1 cellular context compared by ENCODE assay signal in the genomic region with DNA sequence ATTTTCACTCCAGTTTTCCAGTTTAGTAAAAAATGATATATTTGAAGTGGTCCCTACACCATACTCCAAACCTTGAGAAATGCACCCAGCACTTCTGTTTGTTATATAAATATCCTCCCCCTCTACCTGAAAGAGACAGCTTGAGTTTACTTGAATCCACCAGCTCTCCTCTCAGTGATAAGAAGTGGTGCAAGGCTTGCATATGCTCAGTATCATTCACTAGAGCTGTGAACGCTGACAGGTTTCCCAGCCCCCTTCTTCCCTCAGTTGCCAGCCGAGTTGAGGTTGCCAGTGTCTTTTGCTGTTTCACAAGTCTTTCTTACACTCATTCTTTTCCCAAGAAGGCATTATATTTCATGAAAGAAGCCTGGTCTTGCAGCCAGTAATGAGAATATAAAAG.
TF ChIP-seq lines count a peak whose summit lies in the region.

No MANE protein-coding gene starts in this region.

TF ChIP-seq in WTC11, 78 proteins besides CTCF, POLR2A, EP300 and RAD21 (continued from another document):
- TF ChIP-seq, protein P1, sequence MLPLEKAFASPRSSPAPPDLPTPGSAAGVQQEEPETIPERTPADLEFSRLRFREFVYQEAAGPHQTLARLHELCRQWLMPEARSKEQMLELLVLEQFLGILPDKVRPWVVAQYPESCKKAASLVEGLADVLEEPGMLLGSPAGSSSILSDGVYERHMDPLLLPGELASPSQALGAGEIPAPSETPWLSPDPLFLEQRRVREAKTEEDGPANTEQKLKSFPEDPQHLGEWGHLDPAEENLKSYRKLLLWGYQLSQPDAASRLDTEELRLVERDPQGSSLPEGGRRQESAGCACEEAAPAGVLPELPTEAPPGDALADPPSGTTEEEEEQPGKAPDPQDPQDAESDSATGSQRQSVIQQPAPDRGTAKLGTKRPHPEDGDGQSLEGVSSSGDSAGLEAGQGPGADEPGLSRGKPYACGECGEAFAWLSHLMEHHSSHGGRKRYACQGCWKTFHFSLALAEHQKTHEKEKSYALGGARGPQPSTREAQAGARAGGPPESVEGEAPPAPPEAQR (CRISPR knock-in tag; IDR thresholded peaks at IDR 0.05): no peak
- TF ChIP-seq, protein P2, sequence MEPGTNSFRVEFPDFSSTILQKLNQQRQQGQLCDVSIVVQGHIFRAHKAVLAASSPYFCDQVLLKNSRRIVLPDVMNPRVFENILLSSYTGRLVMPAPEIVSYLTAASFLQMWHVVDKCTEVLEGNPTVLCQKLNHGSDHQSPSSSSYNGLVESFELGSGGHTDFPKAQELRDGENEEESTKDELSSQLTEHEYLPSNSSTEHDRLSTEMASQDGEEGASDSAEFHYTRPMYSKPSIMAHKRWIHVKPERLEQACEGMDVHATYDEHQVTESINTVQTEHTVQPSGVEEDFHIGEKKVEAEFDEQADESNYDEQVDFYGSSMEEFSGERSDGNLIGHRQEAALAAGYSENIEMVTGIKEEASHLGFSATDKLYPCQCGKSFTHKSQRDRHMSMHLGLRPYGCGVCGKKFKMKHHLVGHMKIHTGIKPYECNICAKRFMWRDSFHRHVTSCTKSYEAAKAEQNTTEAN (CRISPR knock-in tag; IDR thresholded peaks at IDR 0.05): no peak
- TF ChIP-seq, protein P3, sequence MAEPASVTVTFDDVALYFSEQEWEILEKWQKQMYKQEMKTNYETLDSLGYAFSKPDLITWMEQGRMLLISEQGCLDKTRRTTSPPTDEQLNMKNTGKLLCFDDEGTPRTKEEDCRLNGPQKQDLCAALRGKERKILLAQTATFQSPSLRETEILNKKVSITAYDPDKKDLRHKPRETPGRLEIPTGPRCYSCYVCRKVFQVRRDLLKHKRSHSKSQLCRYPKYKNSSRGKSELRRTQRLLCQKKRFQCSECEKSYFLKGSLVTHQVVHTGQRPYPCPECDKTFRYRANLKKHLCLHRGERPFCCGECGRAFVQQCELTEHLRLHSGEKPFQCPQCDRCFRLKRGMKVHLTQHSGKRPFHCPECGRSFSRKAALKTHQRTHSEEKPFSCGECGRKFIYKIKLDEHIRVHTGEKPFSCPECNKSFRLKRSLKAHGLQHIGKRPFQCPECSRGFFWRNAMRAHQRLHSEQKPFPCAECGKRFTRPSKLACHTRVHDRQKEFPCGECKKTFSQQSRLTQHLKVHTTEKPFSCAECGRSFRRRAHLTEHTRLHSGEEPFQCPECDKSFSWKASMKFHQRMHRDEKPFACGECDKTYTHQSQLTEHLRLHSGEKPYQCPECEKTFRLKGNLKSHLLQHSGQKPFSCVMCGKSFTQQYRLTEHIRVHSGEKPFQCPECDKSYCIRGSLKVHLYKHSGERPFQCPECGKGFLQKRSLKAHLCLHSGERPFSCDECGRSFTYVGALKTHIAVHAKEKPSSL (CRISPR knock-in tag; conservative IDR thresholded peaks at IDR 0.05): no peak
- TF ChIP-seq FOXK1 (CRISPR knock-in tag; IDR thresholded peaks at IDR 0.05) (no peak), NR1H2 (CRISPR knock-in tag; IDR thresholded peaks at IDR 0.05) (no peak), SP1 (CRISPR knock-in tag; conservative IDR thresholded peaks at IDR 0.05) (no peak), GTF2I (CRISPR knock-in tag; conservative IDR thresholded peaks at IDR 0.05) (no peak), ZNF263 (CRISPR knock-in tag; IDR thresholded peaks at IDR 0.05; ENCODE audit: low read depth) (no peak), MXD4 (CRISPR knock-in tag; IDR thresholded peaks at IDR 0.05; ENCODE audit: borderline replicate concordance) (no peak), ZNF423 (CRISPR knock-in tag; IDR thresholded peaks at IDR 0.05) (no peak)
- TF ChIP-seq, protein P4, sequence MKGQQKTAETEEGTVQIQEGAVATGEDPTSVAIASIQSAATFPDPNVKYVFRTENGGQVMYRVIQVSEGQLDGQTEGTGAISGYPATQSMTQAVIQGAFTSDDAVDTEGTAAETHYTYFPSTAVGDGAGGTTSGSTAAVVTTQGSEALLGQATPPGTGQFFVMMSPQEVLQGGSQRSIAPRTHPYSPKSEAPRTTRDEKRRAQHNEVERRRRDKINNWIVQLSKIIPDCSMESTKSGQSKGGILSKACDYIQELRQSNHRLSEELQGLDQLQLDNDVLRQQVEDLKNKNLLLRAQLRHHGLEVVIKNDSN (CRISPR knock-in tag; IDR thresholded peaks at IDR 0.05): no peak
- TF ChIP-seq, protein P5, sequence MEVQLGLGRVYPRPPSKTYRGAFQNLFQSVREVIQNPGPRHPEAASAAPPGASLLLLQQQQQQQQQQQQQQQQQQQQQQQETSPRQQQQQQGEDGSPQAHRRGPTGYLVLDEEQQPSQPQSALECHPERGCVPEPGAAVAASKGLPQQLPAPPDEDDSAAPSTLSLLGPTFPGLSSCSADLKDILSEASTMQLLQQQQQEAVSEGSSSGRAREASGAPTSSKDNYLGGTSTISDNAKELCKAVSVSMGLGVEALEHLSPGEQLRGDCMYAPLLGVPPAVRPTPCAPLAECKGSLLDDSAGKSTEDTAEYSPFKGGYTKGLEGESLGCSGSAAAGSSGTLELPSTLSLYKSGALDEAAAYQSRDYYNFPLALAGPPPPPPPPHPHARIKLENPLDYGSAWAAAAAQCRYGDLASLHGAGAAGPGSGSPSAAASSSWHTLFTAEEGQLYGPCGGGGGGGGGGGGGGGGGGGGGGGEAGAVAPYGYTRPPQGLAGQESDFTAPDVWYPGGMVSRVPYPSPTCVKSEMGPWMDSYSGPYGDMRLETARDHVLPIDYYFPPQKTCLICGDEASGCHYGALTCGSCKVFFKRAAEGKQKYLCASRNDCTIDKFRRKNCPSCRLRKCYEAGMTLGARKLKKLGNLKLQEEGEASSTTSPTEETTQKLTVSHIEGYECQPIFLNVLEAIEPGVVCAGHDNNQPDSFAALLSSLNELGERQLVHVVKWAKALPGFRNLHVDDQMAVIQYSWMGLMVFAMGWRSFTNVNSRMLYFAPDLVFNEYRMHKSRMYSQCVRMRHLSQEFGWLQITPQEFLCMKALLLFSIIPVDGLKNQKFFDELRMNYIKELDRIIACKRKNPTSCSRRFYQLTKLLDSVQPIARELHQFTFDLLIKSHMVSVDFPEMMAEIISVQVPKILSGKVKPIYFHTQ (CRISPR knock-in tag; IDR thresholded peaks at IDR 0.05): no peak
TF ChIP-seq in WTC11: peak in this region for 0.
